1 cellular context compared by ENCODE assay signal in genomic region chr17:7857724-7858486, GRCh38.
TF ChIP-seq lines count a peak whose summit lies in the region.

Gene CYB5D1, plus strand, starts transcription at chr17:7858003. Its CDS starts 132 bp downstream, at chr17:7858135.

TF ChIP-seq in A549, 52 proteins besides CTCF, POLR2A, EP300 and RAD21 (continued from another document):
- peak; percentile 63; the same call in 1 of the 2 replicates for TF ChIP-seq NPAS2 (CRISPR knock-in tag; IDR thresholded peaks at IDR 0.05; ENCODE audit: borderline replicate concordance)
- TF ChIP-seq TP53 (CRISPR knock-in tag; IDR thresholded peaks at IDR 0.05): 0 out of 2 replicates have a peak, but pooled peaks have one; percentile 79
- TF ChIP-seq PBX3 (IDR thresholded peaks at IDR 0.05): peak; percentile 21; the same call in 1 of the 2 replicates
- peak; percentile 28; the same call in 1 of the 2 replicates for TF ChIP-seq E2F6 (IDR thresholded peaks at IDR 0.05; ENCODE audit: borderline replicate concordance, low read depth)
